ENCODE assay signal across 8 cellular contexts in the genomic region with DNA sequence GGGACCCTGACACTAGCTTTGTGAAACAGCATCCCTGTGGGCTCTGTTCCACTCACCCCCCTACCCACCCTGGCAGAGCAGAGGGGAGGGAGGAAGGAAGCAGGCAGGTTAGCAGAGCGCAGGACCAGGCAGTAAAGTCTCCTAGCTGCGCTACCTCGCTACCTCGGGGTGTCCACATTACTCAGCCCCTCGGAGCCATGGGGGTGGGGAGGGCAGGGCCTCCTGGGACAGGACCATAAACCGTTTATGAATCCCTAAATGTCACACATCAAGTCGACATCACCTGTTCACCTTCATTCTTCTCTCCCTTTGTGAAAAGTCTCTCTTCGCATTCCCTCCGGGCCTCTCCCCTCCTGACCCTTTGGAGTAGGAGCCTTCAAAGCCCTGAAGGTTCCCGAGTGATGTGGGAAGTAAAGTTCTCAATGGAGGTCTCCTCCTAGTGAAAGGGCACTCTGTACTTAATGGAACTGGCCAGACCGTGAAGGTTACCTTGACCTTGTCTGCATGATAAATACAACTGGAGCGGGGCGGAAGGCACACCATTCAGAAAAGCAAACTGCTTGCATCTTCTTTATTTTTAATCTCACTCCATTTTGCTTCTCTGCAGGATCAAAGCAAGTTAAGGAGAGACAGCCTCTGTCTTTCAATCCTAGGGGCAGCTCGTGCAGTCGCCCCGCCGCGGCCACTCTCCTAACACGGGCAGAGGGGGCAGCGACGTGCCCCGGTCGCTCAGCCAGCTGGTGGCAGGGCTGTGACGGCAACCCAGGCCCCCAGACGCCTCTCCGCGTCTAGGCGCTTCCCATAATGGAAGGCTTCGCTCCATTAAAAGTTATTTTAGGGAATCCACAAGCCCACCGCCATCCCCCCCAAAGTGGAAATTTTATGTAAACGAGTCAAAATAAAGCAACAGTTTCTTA. TPM values are rescaled to one million over a fixed set of nuclear protein-coding genes. Genes with fewer than 3 reads are reported as not detected.
DNase-seq lines count a peak whose midpoint lies in the region; ATAC-seq and TF ChIP-seq lines count a peak whose summit lies in the region.

No MANE protein-coding gene starts in this region.

- ATAC-seq in T-cell (replicated peaks in 1 of 4) (no peak), foreskin keratinocyte (no peak)

- peak; percentile 68 for DNase-seq in ELF-1 (ENCODE audit: low read depth, low spot score)
- DNase-seq in T-cell = no peak
- DNase-seq in foreskin keratinocyte = no peak
- peak; percentile 50 for DNase-seq in posterior vena cava (ENCODE audit: low spot score)
- DNase-seq in COR-L47 (lab: John Stamatoyannopoulos, UW) = no peak
- DNase-seq in amniotic stem cell (lab: John Stamatoyannopoulos, UW) = no peak
- no peak for DNase-seq in COLO829 (ENCODE audit: low spot score)
- DNase-seq in NCI-H446 (lab: John Stamatoyannopoulos, UW) = no peak

- no peaks in the 10 kb centered on the region for H3K36me3 Mint-ChIP-seq in T-cell

- POLR2A ChIA-PET in T-cell (lab: Charles Lee) = interaction anchor here in 1 of 2 donors (0.5 kb wide), 1 partner anchor 35 kb away, joined by 5 read pairs; no protein-coding TSS in a partner anchor

- no peak for TF ChIP-seq CTCF in foreskin keratinocyte (conservative IDR thresholded peaks at IDR 0.05)

- H3K27me3 ChIP-seq in foreskin keratinocyte = no peaks in the 10 kb centered on the region

- CTCF ChIA-PET in T-cell (lab: Charles Lee) = interaction anchor here (0.6 to 0.7 kb wide), 3 partner anchors 19 to 55 kb away, joined by 3 to 5 read pairs (median 4); no protein-coding TSS in a partner anchor

- peak overlapping the region; percentile 69 for H3K27ac ChIP-seq in foreskin keratinocyte

- peaks cover 9 to 23% of the 10 kb centered on the region in 2 donors for H3K27me3 Mint-ChIP-seq in T-cell

- intact Hi-C loops in posterior vena cava (cut with DNase I) = no loop called here

- peaks cover 11% of the 10 kb centered on the region for H3K4me1 ChIP-seq in foreskin keratinocyte

- H3K27ac Mint-ChIP-seq in T-cell = no peak overlapping the region

- H3K4me3 Mint-ChIP-seq in T-cell = peak overlapping the region; percentile 57 to 80 (median 73)

- H3K9me3 Mint-ChIP-seq in T-cell = no peaks in the 10 kb centered on the region

- peaks cover 10 to 14% (median 12%) of the 10 kb centered on the region in 3 donors for H3K4me1 Mint-ChIP-seq in T-cell

RNA-seq across cellular contexts. Expression of a gene that starts 23.8 kb away (rescaled TPM):
- 100 to 1,000 TPM in 1 of 5 donors, 10 to 100 TPM in 4; 28.5 to 138 (median 57.7) TPM for total RNA-seq in T-cell
- 7.2 and 10.5 TPM in 2 replicates for total RNA-seq in foreskin keratinocyte
- 4.3 and 5.2 TPM in 2 replicates for polyA plus RNA-seq in foreskin keratinocyte
- total RNA-seq in posterior vena cava = 10 to 100 TPM; 34.7 to 36.8 TPM

Comparison
In these comparisons a context has a peak if more than half of its experiments do, and no peak if none do; other contexts are left out.
1. DNase-seq: peak in ELF-1 (single experiment) and posterior vena cava (single experiment); none in T-cell (0 of 34), foreskin keratinocyte (0 of 2), COR-L47 (single experiment), amniotic stem cell (single experiment), COLO829 (single experiment) and NCI-H446 (0 of 2).